ENCODE assay signal across 1 cellular context in the genomic region with DNA sequence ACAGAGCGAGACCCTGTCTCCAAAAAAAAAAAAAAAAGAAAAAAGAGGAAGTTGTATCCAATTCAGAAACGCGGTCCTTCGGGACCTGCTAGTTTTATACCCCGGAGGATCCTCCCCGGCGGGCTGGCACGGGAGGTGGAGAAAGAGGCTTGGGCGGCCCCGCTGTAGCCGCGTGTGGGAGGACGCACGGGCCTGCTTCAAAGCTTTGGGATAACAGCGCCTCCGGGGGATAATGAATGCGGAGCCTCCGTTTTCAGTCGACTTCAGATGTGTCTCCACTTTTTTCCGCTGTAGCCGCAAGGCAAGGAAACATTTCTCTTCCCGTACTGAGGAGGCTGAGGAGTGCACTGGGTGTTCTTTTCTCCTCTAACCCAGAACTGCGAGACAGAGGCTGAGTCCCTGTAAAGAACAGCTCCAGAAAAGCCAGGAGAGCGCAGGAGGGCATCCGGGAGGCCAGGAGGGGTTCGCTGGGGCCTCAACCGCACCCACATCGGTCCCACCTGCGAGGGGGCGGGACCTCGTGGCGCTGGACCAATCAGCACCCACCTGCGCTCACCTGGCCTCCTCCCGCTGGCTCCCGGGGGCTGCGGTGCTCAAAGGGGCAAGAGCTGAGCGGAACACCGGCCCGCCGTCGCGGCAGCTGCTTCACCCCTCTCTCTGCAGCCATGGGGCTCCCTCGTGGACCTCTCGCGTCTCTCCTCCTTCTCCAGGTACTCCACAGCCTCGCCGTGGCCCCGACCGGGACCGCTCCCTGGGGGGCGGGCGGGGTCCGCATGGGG.
TF ChIP-seq lines count a peak whose summit lies in the region.

A gene (plus strand): TSS at position 596 of the 779 bp plus-strand sequence. CDS start 70 bp downstream, at position 666.

TF ChIP-seq in HepG2, 621 proteins besides CTCF, POLR2A, EP300 and RAD21 (continued from another document and continues in another):
- TF ChIP-seq, protein P1, sequence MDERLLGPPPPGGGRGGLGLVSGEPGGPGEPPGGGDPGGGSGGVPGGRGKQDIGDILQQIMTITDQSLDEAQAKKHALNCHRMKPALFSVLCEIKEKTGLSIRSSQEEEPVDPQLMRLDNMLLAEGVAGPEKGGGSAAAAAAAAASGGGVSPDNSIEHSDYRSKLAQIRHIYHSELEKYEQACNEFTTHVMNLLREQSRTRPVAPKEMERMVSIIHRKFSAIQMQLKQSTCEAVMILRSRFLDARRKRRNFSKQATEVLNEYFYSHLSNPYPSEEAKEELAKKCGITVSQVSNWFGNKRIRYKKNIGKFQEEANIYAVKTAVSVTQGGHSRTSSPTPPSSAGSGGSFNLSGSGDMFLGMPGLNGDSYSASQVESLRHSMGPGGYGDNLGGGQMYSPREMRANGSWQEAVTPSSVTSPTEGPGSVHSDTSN (CRISPR knock-in tag; IDR thresholded peaks at IDR 0.05), result no peak
- TF ChIP-seq ZC3H13 (CRISPR knock-in tag; IDR thresholded peaks at IDR 0.05) (no peak), RCOR2 (CRISPR knock-in tag; IDR thresholded peaks at IDR 0.05) (no peak), KLF9 (CRISPR knock-in tag; IDR thresholded peaks at IDR 0.05; ENCODE audit: low read depth) (no peak), ZNF660 (CRISPR knock-in tag; IDR thresholded peaks at IDR 0.05; ENCODE audit: borderline replicate concordance, low read depth) (no peak), SP2 (CRISPR knock-in tag; IDR thresholded peaks at IDR 0.05) (no peak), DPF2 (CRISPR knock-in tag; IDR thresholded peaks at IDR 0.05; ENCODE audit: borderline replicate concordance, low read depth) (no peak), ZBTB20 (CRISPR knock-in tag; IDR thresholded peaks at IDR 0.05; ENCODE audit: borderline replicate concordance, low read depth) (no peak), MTF2 (CRISPR knock-in tag; IDR thresholded peaks at IDR 0.05; ENCODE audit: borderline replicate concordance) (0 out of 2 replicates have a peak, but pooled peaks have one; percentile 7), CENPX (CRISPR knock-in tag; IDR thresholded peaks at IDR 0.05) (no peak), ZNF563 (CRISPR knock-in tag; IDR thresholded peaks at IDR 0.05) (no peak), ZNF451 (CRISPR knock-in tag; IDR thresholded peaks at IDR 0.05) (no peak), HOXA9 (CRISPR knock-in tag; IDR thresholded peaks at IDR 0.05; ENCODE audit: borderline replicate concordance) (no peak), STAT5B (CRISPR knock-in tag; IDR thresholded peaks at IDR 0.05) (no peak), HIVEP1 (CRISPR knock-in tag; IDR thresholded peaks at IDR 0.05) (no peak), PITX1 (CRISPR knock-in tag; IDR thresholded peaks at IDR 0.05) (no peak), FIP1L1 (IDR thresholded peaks at IDR 0.05; ENCODE audit: borderline replicate concordance, insufficient read depth, low read depth, low read length) (no peak), SMAD3 (CRISPR knock-in tag; IDR thresholded peaks at IDR 0.05) (no peak), TEAD2 (CRISPR knock-in tag; IDR thresholded peaks at IDR 0.05) (no peak), ZFP36 (IDR thresholded peaks at IDR 0.05; ENCODE audit: borderline replicate concordance, low read depth, low read length, partially characterized antibody) (no peak), ZEB1 (IDR thresholded peaks at IDR 0.05; ENCODE audit: insufficient replicate concordance, low read depth) (peak; percentile 28), ZNF777 (CRISPR knock-in tag; IDR thresholded peaks at IDR 0.05) (peak; percentile 60; the same call in 1 of the 2 replicates), ZFP36L1 (CRISPR knock-in tag; IDR thresholded peaks at IDR 0.05) (no peak), RBFOX2 (IDR thresholded peaks at IDR 0.05; ENCODE audit: low read depth, low read length) (no peak), SIX1 (CRISPR knock-in tag; IDR thresholded peaks at IDR 0.05; ENCODE audit: borderline replicate concordance) (no peak), RAD51 (IDR thresholded peaks at IDR 0.05; ENCODE audit: borderline replicate concordance) (no peak), ZNF766 (CRISPR knock-in tag; IDR thresholded peaks at IDR 0.05; ENCODE audit: borderline replicate concordance) (no peak), NFYB (CRISPR knock-in tag; IDR thresholded peaks at IDR 0.05) (peak; percentile 57; the same call in 1 of the 2 replicates)
- TF ChIP-seq, protein P2, sequence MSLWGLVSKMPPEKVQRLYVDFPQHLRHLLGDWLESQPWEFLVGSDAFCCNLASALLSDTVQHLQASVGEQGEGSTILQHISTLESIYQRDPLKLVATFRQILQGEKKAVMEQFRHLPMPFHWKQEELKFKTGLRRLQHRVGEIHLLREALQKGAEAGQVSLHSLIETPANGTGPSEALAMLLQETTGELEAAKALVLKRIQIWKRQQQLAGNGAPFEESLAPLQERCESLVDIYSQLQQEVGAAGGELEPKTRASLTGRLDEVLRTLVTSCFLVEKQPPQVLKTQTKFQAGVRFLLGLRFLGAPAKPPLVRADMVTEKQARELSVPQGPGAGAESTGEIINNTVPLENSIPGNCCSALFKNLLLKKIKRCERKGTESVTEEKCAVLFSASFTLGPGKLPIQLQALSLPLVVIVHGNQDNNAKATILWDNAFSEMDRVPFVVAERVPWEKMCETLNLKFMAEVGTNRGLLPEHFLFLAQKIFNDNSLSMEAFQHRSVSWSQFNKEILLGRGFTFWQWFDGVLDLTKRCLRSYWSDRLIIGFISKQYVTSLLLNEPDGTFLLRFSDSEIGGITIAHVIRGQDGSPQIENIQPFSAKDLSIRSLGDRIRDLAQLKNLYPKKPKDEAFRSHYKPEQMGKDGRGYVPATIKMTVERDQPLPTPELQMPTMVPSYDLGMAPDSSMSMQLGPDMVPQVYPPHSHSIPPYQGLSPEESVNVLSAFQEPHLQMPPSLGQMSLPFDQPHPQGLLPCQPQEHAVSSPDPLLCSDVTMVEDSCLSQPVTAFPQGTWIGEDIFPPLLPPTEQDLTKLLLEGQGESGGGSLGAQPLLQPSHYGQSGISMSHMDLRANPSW (CRISPR knock-in tag; IDR thresholded peaks at IDR 0.05; ENCODE audit: borderline replicate concordance), result no peak
- TF ChIP-seq, protein P3, sequence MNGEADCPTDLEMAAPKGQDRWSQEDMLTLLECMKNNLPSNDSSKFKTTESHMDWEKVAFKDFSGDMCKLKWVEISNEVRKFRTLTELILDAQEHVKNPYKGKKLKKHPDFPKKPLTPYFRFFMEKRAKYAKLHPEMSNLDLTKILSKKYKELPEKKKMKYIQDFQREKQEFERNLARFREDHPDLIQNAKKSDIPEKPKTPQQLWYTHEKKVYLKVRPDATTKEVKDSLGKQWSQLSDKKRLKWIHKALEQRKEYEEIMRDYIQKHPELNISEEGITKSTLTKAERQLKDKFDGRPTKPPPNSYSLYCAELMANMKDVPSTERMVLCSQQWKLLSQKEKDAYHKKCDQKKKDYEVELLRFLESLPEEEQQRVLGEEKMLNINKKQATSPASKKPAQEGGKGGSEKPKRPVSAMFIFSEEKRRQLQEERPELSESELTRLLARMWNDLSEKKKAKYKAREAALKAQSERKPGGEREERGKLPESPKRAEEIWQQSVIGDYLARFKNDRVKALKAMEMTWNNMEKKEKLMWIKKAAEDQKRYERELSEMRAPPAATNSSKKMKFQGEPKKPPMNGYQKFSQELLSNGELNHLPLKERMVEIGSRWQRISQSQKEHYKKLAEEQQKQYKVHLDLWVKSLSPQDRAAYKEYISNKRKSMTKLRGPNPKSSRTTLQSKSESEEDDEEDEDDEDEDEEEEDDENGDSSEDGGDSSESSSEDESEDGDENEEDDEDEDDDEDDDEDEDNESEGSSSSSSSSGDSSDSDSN (CRISPR knock-in tag; IDR thresholded peaks at IDR 0.05), result 0 out of 2 replicates have a peak, but pooled peaks have one; percentile 16
- TF ChIP-seq, protein P4, sequence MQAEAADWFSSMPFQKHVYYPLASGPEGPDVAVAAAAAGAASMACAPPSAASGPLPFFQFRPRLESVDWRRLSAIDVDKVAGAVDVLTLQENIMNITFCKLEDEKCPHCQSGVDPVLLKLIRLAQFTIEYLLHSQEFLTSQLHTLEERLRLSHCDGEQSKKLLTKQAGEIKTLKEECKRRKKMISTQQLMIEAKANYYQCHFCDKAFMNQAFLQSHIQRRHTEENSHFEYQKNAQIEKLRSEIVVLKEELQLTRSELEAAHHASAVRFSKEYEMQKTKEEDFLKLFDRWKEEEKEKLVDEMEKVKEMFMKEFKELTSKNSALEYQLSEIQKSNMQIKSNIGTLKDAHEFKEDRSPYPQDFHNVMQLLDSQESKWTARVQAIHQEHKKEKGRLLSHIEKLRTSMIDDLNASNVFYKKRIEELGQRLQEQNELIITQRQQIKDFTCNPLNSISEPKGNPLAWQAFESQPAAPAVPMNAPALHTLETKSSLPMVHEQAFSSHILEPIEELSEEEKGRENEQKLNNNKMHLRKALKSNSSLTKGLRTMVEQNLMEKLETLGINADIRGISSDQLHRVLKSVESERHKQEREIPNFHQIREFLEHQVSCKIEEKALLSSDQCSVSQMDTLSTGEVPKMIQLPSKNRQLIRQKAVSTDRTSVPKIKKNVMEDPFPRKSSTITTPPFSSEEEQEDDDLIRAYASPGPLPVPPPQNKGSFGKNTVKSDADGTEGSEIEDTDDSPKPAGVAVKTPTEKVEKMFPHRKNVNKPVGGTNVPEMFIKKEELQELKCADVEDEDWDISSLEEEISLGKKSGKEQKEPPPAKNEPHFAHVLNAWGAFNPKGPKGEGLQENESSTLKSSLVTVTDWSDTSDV (CRISPR knock-in tag; IDR thresholded peaks at IDR 0.05), result no peak
- TF ChIP-seq, protein P5, sequence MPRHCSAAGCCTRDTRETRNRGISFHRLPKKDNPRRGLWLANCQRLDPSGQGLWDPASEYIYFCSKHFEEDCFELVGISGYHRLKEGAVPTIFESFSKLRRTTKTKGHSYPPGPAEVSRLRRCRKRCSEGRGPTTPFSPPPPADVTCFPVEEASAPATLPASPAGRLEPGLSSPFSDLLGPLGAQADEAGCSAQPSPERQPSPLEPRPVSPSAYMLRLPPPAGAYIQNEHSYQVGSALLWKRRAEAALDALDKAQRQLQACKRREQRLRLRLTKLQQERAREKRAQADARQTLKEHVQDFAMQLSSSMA (CRISPR knock-in tag; IDR thresholded peaks at IDR 0.05), result no peak
- TF ChIP-seq, protein P6, sequence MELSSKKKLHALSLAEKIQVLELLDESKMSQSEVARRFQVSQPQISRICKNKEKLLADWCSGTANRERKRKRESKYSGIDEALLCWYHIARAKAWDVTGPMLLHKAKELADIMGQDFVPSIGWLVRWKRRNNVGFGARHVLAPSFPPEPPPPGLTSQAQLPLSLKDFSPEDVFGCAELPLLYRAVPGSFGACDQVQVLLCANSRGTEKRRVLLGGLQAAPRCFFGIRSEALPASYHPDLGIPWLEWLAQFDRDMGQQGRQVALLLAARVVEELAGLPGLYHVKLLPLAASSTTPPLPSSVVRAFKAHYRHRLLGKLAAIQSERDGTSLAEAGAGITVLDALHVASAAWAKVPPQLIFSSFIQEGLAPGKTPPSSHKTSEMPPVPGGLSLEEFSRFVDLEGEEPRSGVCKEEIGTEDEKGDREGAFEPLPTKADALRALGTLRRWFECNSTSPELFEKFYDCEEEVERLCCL (CRISPR knock-in tag; IDR thresholded peaks at IDR 0.05; ENCODE audit: borderline replicate concordance), result 0 out of 2 replicates have a peak, but pooled peaks have one; percentile 2
- TF ChIP-seq, protein P7, sequence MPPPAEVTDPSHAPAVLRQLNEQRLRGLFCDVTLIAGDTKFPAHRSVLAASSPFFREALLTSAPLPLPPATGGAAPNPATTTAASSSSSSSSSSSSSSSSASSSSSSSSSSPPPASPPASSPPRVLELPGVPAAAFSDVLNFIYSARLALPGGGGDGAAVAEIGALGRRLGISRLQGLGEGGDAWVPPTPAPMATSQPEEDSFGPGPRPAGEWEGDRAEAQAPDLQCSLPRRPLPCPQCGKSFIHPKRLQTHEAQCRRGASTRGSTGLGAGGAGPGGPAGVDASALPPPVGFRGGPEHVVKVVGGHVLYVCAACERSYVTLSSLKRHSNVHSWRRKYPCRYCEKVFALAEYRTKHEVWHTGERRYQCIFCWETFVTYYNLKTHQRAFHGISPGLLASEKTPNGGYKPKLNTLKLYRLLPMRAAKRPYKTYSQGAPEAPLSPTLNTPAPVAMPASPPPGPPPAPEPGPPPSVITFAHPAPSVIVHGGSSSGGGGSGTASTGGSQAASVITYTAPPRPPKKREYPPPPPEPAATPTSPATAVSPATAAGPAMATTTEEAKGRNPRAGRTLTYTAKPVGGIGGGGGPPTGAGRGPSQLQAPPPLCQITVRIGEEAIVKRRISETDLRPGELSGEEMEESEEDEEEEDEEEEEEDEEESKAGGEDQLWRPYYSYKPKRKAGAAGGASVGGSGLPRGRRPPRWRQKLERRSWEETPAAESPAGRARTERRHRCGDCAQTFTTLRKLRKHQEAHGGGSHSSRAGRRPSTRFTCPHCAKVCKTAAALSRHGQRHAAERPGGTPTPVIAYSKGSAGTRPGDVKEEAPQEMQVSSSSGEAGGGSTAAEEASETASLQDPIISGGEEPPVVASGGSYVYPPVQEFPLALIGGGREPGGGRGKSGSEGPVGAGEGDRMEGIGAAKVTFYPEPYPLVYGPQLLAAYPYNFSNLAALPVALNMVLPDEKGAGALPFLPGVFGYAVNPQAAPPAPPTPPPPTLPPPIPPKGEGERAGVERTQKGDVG (CRISPR knock-in tag; IDR thresholded peaks at IDR 0.05; ENCODE audit: borderline replicate concordance), result no peak
- TF ChIP-seq, protein P8, sequence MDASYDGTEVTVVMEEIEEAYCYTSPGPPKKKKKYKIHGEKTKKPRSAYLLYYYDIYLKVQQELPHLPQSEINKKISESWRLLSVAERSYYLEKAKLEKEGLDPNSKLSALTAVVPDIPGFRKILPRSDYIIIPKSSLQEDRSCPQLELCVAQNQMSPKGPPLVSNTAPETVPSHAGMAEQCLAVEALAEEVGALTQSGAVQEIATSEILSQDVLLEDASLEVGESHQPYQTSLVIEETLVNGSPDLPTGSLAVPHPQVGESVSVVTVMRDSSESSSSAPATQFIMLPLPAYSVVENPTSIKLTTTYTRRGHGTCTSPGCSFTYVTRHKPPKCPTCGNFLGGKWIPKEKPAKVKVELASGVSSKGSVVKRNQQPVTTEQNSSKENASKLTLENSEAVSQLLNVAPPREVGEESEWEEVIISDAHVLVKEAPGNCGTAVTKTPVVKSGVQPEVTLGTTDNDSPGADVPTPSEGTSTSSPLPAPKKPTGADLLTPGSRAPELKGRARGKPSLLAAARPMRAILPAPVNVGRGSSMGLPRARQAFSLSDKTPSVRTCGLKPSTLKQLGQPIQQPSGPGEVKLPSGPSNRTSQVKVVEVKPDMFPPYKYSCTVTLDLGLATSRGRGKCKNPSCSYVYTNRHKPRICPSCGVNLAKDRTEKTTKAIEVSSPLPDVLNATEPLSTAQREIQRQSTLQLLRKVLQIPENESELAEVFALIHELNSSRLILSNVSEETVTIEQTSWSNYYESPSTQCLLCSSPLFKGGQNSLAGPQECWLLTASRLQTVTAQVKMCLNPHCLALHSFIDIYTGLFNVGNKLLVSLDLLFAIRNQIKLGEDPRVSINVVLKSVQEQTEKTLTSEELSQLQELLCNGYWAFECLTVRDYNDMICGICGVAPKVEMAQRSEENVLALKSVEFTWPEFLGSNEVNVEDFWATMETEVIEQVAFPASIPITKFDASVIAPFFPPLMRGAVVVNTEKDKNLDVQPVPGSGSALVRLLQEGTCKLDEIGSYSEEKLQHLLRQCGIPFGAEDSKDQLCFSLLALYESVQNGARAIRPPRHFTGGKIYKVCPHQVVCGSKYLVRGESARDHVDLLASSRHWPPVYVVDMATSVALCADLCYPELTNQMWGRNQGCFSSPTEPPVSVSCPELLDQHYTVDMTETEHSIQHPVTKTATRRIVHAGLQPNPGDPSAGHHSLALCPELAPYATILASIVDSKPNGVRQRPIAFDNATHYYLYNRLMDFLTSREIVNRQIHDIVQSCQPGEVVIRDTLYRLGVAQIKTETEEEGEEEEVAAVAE (CRISPR knock-in tag; IDR thresholded peaks at IDR 0.05; ENCODE audit: borderline replicate concordance), result no peak
